In genomic region chr17:18226284-18226945, GRCh38 we compare ENCODE assay signal across 8 cellular contexts. TPM values are rescaled to one million over a fixed set of nuclear protein-coding genes. Genes with fewer than 3 reads are reported as not detected.
A peak's percentile ranks its signal among the peaks of the same experiment; 100 is the strongest.
DNase-seq lines count a peak whose midpoint lies in the region; ATAC-seq, FAIRE-seq and TF ChIP-seq lines count a peak whose summit lies in the region.

No MANE protein-coding gene starts in this region.

- H3K9me3 ChIP-seq in WERI-Rb-1 (ENCODE audit: severe bottlenecking) = no peaks in the 10 kb centered on the region

- FAIRE-seq in urothelium cell line (lab: Jason Lieb, UNC) = no peak

- DNase-seq in GM06990 (ENCODE audit: extremely low read depth, insufficient read length) (no peak), WERI-Rb-1 (no peak), foreskin keratinocyte (no peak), skeletal muscle cell (ENCODE audit: low read depth) (no peak), GM13977 (ENCODE audit: low spot score) (no peak), urothelium cell line (ENCODE audit: low spot score) (no peak)

- H3K4me3 ChIP-seq in GM06990 (replicated peaks; ENCODE audit: low read depth, low read length) = peak overlapping the region; percentile 64
- peak overlapping the region; percentile 51 for H3K4me3 ChIP-seq in WERI-Rb-1 (ENCODE audit: low read depth, low read length)
- peak overlapping the region; percentile 74 for H3K4me3 ChIP-seq in skeletal muscle cell (ENCODE audit: low read depth, low read length)

- H3K27me3 ChIP-seq in GM06990 (replicated peaks; ENCODE audit: control insufficient read depth, insufficient read depth, low read length) (no peaks in the 10 kb centered on the region; the same call in 1 of the 2 replicates), WERI-Rb-1 (ENCODE audit: insufficient read depth, low read depth, severe bottlenecking) (no peaks in the 10 kb centered on the region), foreskin keratinocyte (no peaks in the 10 kb centered on the region)

- H3K36me3 ChIP-seq in GM06990 (ENCODE audit: control insufficient read depth, insufficient read depth, low read length) = no peaks in the 10 kb centered on the region
- no peaks in the 10 kb centered on the region for H3K36me3 ChIP-seq in WERI-Rb-1

- no peaks in the 10 kb centered on the region for H3K4me1 ChIP-seq in foreskin keratinocyte

- 0 out of 2 replicates have a peak overlapping the region, but pooled peaks have one; percentile 58 for H3K27ac ChIP-seq in WERI-Rb-1
- H3K27ac ChIP-seq in foreskin keratinocyte = no peak overlapping the region

- ATAC-seq in foreskin keratinocyte (peak; percentile 3), GM21367 (IDR thresholded peaks at IDR 0.05; ENCODE audit: unreplicated experiment) (no peak), HG02642 (IDR thresholded peaks at IDR 0.05; ENCODE audit: poor library complexity, unreplicated experiment) (no peak)

- TF ChIP-seq CTCF in GM06990 (IDR thresholded peaks at IDR 0.05; ENCODE audit: insufficient read depth, low read length, poor library complexity, severe bottlenecking) (no peak), WERI-Rb-1 (IDR thresholded peaks at IDR 0.05; ENCODE audit: low read depth, low read length) (no peak), foreskin keratinocyte (conservative IDR thresholded peaks at IDR 0.05) (no peak), GM13977 (IDR thresholded peaks at IDR 0.05; ENCODE audit: extremely low read depth, insufficient read depth, missing control alignments) (no peak)

- in situ Hi-C loops in GM13977 (cut with MboI; ENCODE audit: low pct_unique_long_range_greater_than_20kb, low sequenced_read_pairs, unreplicated experiment) = no loop called here

RNA-seq across cellular contexts. Expression of gene LLGL1, which starts 1.0 kb away (rescaled TPM):
- total RNA-seq in foreskin keratinocyte = 32.8 and 33.6 TPM in 2 replicates
- 16.7 and 17.8 TPM in 2 replicates for polyA plus RNA-seq in foreskin keratinocyte

RNA-seq across cellular contexts. Expression of gene FLII, which starts 32.1 kb away (rescaled TPM):
- 494 and 606 TPM in 2 replicates for total RNA-seq in foreskin keratinocyte
- 551 and 619 TPM in 2 replicates for polyA plus RNA-seq in foreskin keratinocyte

RNA-seq across cellular contexts. Expression of gene MIEF2, which starts 34.0 kb away (rescaled TPM):
- 14.7 and 14.9 TPM in 2 replicates for total RNA-seq in foreskin keratinocyte
- 11.0 and 12.8 TPM in 2 replicates for polyA plus RNA-seq in foreskin keratinocyte

RNA-seq across cellular contexts. Expression of gene ALKBH5, which starts 42.8 kb away (rescaled TPM):
- total RNA-seq in foreskin keratinocyte = 79.7 and 87.7 TPM in 2 replicates
- polyA plus RNA-seq in foreskin keratinocyte = 54.0 and 59.2 TPM in 2 replicates
